8 cellular contexts compared by ENCODE assay signal in the genomic region with DNA sequence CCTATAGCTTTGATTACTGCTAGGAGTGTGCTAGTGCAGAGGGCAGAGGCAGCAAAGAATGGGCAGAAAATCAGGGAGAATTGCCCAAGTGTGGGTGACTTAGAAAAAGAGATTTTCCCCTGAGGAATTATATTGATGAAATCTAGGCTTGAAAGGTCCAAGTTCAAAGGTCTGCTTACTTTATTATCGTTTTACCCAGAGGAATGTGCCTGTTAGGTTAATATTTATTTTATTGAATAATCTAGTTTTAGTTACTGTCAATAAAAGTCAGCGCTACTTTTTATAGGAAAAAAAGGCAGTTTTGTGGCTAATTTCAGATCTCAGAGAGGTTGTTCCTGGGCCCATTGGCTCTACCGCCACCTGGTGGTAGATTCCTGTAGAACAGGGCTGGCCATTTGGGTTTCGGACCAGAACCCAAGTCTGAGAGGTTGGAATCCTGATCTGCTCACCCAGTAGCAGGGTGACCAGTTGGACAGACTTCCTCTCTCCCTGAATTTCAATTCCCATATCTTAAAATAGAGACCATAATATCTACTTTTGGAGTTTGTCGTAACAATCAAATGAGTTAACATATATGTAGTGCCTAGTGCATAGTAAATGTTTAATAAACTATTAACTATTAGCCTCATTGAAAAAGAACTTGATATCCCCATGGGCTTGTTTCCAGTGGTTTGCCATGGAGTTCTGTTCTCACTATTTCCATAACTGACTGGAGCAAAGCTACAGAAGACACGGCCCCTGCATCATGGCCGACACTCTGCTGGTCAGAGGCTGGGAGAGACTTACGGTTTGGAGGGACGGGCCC.
DNase-seq lines count a peak whose midpoint lies in the region; TF ChIP-seq lines count a peak whose summit lies in the region.

No MANE protein-coding gene starts in this region.

- DNase-seq in DMS53 (lab: John Stamatoyannopoulos, UW) (peak; percentile 52), DMS53 treated with DMSO at 0.1 percent for 48 hours (lab: John Stamatoyannopoulos, UW; ENCODE audit: unreplicated experiment) (no peak), NCI-H2196 (lab: John Stamatoyannopoulos, UW; ENCODE audit: unreplicated experiment) (peak; percentile 73), epithelial cell of proximal tubule (ENCODE audit: low read depth) (no peak), mucosa of gallbladder (ENCODE audit: low spot score) (peak; percentile 54), NCI-H1048 (lab: John Stamatoyannopoulos, UW) (no peak)
- DNase-seq in activated CD8-positive, alpha-beta memory T cell treated with anti-CD3 and anti-CD28 coated beads, Interleukin-2, amount 50 U/mL, for 1 hour (ENCODE audit: extremely low read depth), result peak; percentile 4
- peak; percentile 24 to 43 for DNase-seq in stimulated activated CD8-positive, alpha-beta memory T cell treated with anti-CD3 and anti-CD28 coated beads, Interleukin-7, amount 100 ng/mL, for 1 hour (ENCODE audit: low read depth in 2 of 2)

- TF ChIP-seq CTCF in epithelial cell of proximal tubule (conservative IDR thresholded peaks at IDR 0.05; ENCODE audit: low read depth, low read length), result peak; percentile 100

- peak overlapping the region; percentile 14 for H3K4me3 ChIP-seq in epithelial cell of proximal tubule (ENCODE audit: low read depth, low read length)

Comparison
In these comparisons a context has a peak if more than half of its experiments do, and no peak if none do; other contexts are left out.
1. DNase-seq: peak in DMS53 (single experiment), NCI-H2196 (single experiment), activated CD8-positive, alpha-beta memory T cell treated with anti-CD3 and anti-CD28 coated beads, Interleukin-2, amount 50 U/mL, for 1 hour (single experiment), mucosa of gallbladder (single experiment) and stimulated activated CD8-positive, alpha-beta memory T cell treated with anti-CD3 and anti-CD28 coated beads, Interleukin-7, amount 100 ng/mL, for 1 hour (2 of 2); none in DMS53 treated with DMSO at 0.1 percent for 48 hours (single experiment), epithelial cell of proximal tubule (single experiment) and NCI-H1048 (single experiment).